20 cellular contexts compared by ENCODE assay signal in the genomic region with DNA sequence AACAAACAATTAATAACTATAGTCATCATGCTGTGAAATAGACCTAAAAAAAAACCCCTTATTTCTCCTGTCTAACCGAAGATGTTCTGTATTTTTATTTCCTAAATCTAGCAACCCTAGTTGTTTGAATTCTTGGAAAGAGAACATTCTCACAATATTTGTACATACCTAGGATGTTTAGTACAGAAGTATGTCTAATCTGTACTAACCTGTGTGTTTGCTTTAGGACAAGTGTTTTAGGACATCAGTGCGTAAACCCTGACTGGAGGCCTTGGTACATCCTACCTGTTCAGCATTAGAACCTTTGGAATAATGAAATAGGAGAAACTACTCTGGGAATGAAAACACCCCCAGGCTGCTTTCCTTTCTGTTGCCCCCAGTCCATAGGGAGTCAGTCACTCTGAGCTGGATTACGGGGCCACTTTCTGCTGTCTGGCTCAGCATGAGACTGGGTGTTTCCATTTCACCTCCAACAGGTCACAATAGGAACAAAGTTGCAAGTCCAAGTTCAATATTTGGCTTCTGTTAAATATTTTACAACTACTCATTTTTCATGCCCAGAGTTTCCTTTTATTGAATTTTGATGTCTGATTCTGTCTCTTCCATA.
DNase-seq lines count a peak whose midpoint lies in the region; ATAC-seq, FAIRE-seq and TF ChIP-seq lines count a peak whose summit lies in the region.
"Had no signal": no experiment of that assay in that cellular context is flagged by ENCODE, and none has a peak within 500 bp of the region (broad histone marks: within the 10 kb centered on the region; RNA-seq: fewer than 3 reads in every experiment).

No MANE protein-coding gene starts in this region.

- DNase-seq in A549 (ENCODE audit: low read depth in 1 of 2, low spot score in 1 of 2) (no peak), NCI-H146 (lab: John Stamatoyannopoulos, UW) (peak; percentile 39), immature natural killer cell (no peak), mucosa of gallbladder (ENCODE audit: low spot score) (no peak)
- no peak for DNase-seq in activated CD8-positive, alpha-beta memory T cell treated with anti-CD3 and anti-CD28 coated beads, Interleukin-2, amount 50 U/mL, for 4 hours
- DNase-seq: CD4-positive, alpha-beta memory T cell; DMS153; DMS79; GDM1; IMR-90 had no signal

- CTCF ChIA-PET in A549 (lab: Yijun Ruan, JAX) = interaction anchor here (1.1 kb wide), 1 partner anchor 41 kb away, joined by 3 read pairs; no protein-coding TSS in a partner anchor

- no peak for ATAC-seq in A549
- ATAC-seq: GM23338 had no signal

- TF ChIP-seq RAD21 in A549 (conservative IDR thresholded peaks at IDR 0.05 in 1 of 2, IDR thresholded peaks at IDR 0.05 in 1 of 2) (no peak), liver (IDR thresholded peaks at IDR 0.05) (peak; percentile 19 to 20)

- TF ChIP-seq CTCF in A549 (IDR thresholded peaks at IDR 0.05) (no peak), VCaP (conservative IDR thresholded peaks at IDR 0.05) (no peak), liver (IDR thresholded peaks at IDR 0.05; ENCODE audit: low read depth, low read length, missing input control) (no peak)

- H3K9me3 Mint-ChIP-seq in immature natural killer cell = peaks cover 0 to 14% (median 7%) of the 10 kb centered on the region in 6 donors

- no peak for TF ChIP-seq EP300 in A549 (IDR thresholded peaks at IDR 0.05)

- POLR2A ChIA-PET in A549 (lab: Yijun Ruan, JAX) = no interaction called here

- H3K9me3 ChIP-seq in A549 (peaks cover 3% of the 10 kb centered on the region; the same call in 1 of the 3 replicates), liver (ENCODE audit: control insufficient read depth in 4 of 4, low read length in 3 of 4) (no peaks in the 10 kb centered on the region)
- H3K9me3 ChIP-seq: HAP-1 had no signal

- H3K36me3 ChIP-seq in liver (ENCODE audit: control insufficient read depth in 4 of 4, insufficient read depth in 3 of 4, low read depth in 1 of 4, low read length in 3 of 4) = no peaks in the 10 kb centered on the region
- H3K36me3 ChIP-seq: BLaER1, HAP-1 had no signal

- H3K27me3 Mint-ChIP-seq in immature natural killer cell (ENCODE audit: low read depth in 3 of 3) = peaks cover 1 to 12% (median 7%) of the 10 kb centered on the region in 3 donors

- H3K27ac ChIP-seq in A549 (no peak overlapping the region), VCaP (peak overlapping the region; percentile 9; the same call in 1 of the 2 replicates), liver (ENCODE audit: low read depth in 1 of 2, low read length in 2 of 2) (peak overlapping the region; percentile 44 to 51)
- H3K27ac ChIP-seq: 22Rv1, BLaER1, HL-60 had no signal

- FAIRE-seq in A549 (lab: Jason Lieb, UNC) = no peak
- FAIRE-seq: GM12892, GM18507 had no signal

- 59% methylated on average over 3 of the region's 3 CpGs for WGBS in A549 (ENCODE audit: missing lambda C conversion rate)
- 26% methylated on average over 3 of the region's 3 CpGs for WGBS in liver

- H3K36me3 Mint-ChIP-seq in immature natural killer cell = no peaks in the 10 kb centered on the region
- H3K36me3 Mint-ChIP-seq: CD14-positive monocyte; CD4-positive, alpha-beta memory T cell had no signal

- H3K4me1 ChIP-seq in A549 = no peaks in the 10 kb centered on the region
- peaks cover 5 to 29% (median 25%) of the 10 kb centered on the region in 4 donors for H3K4me1 ChIP-seq in liver (ENCODE audit: control insufficient read depth in 4 of 4, insufficient read depth in 4 of 4, low read length in 3 of 4)
- H3K4me1 ChIP-seq: BLaER1, HAP-1 had no signal

- no peak for TF ChIP-seq POLR2A in A549 (IDR thresholded peaks at IDR 0.05; ENCODE audit: low read length)

- no peak overlapping the region for H3K9ac ChIP-seq in liver (ENCODE audit: low read depth in 1 of 2, low read length in 2 of 2)
- H3K9ac ChIP-seq: BLaER1 had no signal

- H3K4me3 ChIP-seq in A549 = no peak overlapping the region
- no peak overlapping the region for H3K4me3 ChIP-seq in liver (ENCODE audit: low read depth in 1 of 3, low read length in 3 of 3)
- H3K4me3 ChIP-seq: BLaER1, GM23338, HAP-1 had no signal

- no peak overlapping the region for H3K4me3 Mint-ChIP-seq in immature natural killer cell
- H3K4me3 Mint-ChIP-seq: CD14-positive monocyte; CD4-positive, alpha-beta memory T cell; GM23338 had no signal

- peak overlapping the region; percentile 8; the same call in 1 of the 3 replicates for H3K4me2 ChIP-seq in A549
- H3K4me2 ChIP-seq: BLaER1, GM23338 had no signal

- no peaks in the 10 kb centered on the region for H3K4me1 Mint-ChIP-seq in immature natural killer cell
- H3K4me1 Mint-ChIP-seq: CD14-positive monocyte; CD4-positive, alpha-beta memory T cell; GM23338 had no signal

- no peaks in the 10 kb centered on the region for H3K27me3 ChIP-seq in liver (ENCODE audit: control insufficient read depth in 4 of 4, insufficient read depth in 4 of 4, low read length in 3 of 4)
- H3K27me3 ChIP-seq: BLaER1 had no signal

- no peak overlapping the region for H3K27ac Mint-ChIP-seq in immature natural killer cell
- H3K27ac Mint-ChIP-seq: CD14-positive monocyte; CD4-positive, alpha-beta memory T cell; GM23338 had no signal

TF ChIP-seq in A549, 52 proteins besides CTCF, POLR2A, EP300 and RAD21:
- TF ChIP-seq RFX5 (IDR thresholded peaks at IDR 0.05) = no peak
- TF ChIP-seq KDM5A (IDR thresholded peaks at IDR 0.05) = no peak
- no peak for TF ChIP-seq EHF (CRISPR knock-in tag; IDR thresholded peaks at IDR 0.05)
- TF ChIP-seq GATA3 (IDR thresholded peaks at IDR 0.05; ENCODE audit: borderline replicate concordance) = no peak
- TF ChIP-seq MAZ (IDR thresholded peaks at IDR 0.05; ENCODE audit: borderline replicate concordance, low read depth, low read length) = no peak
- TF ChIP-seq CHD4 (IDR thresholded peaks at IDR 0.05; ENCODE audit: borderline replicate concordance) = no peak

TF ChIP-seq in liver, 16 proteins besides CTCF, POLR2A, EP300 and RAD21:
- TF ChIP-seq NR2F2 (IDR thresholded peaks at IDR 0.05) (peak; percentile 36), FOXA2 (IDR thresholded peaks at IDR 0.05) (no peak), YY1 (IDR thresholded peaks at IDR 0.05) (peak; percentile 44), JUND (IDR thresholded peaks at IDR 0.05) (peak; percentile 16 to 47), MAX (IDR thresholded peaks at IDR 0.05) (peak; percentile 37), RXRA (IDR thresholded peaks at IDR 0.05) (peak; percentile 74 to 78), HNF4G (IDR thresholded peaks at IDR 0.05) (peak; percentile 79), ZBTB33 (IDR thresholded peaks at IDR 0.05) (peak; percentile 48), FOXA1 (IDR thresholded peaks at IDR 0.05) (no peak), HNF4A (conservative IDR thresholded peaks at IDR 0.05) (peak; percentile 96 to 97), SP1 (IDR thresholded peaks at IDR 0.05) (peak; percentile 91), EGR1 (IDR thresholded peaks at IDR 0.05; ENCODE audit: low read depth in 2 of 2) (no peak), ATF3 (IDR thresholded peaks at IDR 0.05) (no peak), TAF1 (conservative IDR thresholded peaks at IDR 0.05) (peak; percentile 38), GABPA (IDR thresholded peaks at IDR 0.05 in 1 of 2, conservative IDR thresholded peaks at IDR 0.05 in 1 of 2) (no peak)
- TF ChIP-seq, protein P1, sequence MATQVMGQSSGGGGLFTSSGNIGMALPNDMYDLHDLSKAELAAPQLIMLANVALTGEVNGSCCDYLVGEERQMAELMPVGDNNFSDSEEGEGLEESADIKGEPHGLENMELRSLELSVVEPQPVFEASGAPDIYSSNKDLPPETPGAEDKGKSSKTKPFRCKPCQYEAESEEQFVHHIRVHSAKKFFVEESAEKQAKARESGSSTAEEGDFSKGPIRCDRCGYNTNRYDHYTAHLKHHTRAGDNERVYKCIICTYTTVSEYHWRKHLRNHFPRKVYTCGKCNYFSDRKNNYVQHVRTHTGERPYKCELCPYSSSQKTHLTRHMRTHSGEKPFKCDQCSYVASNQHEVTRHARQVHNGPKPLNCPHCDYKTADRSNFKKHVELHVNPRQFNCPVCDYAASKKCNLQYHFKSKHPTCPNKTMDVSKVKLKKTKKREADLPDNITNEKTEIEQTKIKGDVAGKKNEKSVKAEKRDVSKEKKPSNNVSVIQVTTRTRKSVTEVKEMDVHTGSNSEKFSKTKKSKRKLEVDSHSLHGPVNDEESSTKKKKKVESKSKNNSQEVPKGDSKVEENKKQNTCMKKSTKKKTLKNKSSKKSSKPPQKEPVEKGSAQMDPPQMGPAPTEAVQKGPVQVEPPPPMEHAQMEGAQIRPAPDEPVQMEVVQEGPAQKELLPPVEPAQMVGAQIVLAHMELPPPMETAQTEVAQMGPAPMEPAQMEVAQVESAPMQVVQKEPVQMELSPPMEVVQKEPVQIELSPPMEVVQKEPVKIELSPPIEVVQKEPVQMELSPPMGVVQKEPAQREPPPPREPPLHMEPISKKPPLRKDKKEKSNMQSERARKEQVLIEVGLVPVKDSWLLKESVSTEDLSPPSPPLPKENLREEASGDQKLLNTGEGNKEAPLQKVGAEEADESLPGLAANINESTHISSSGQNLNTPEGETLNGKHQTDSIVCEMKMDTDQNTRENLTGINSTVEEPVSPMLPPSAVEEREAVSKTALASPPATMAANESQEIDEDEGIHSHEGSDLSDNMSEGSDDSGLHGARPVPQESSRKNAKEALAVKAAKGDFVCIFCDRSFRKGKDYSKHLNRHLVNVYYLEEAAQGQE (IDR thresholded peaks at IDR 0.05) = no peak

Comparison
In these comparisons a context has a peak if more than half of its experiments do, and no peak if none do; other contexts are left out.
1. H3K27ac ChIP-seq: peak in VCaP (single experiment) and liver (2 of 2); none in A549 (0 of 2).